Comparison of ENCODE assay signal across 1 cellular context in genomic region chr7:101912711-101913110, GRCh38.
A peak's percentile ranks its signal among the peaks of the same experiment; 100 is the strongest.
TF ChIP-seq lines count a peak whose summit lies in the region.

No MANE protein-coding gene starts in this region.

TF ChIP-seq in SK-N-SH, 30 proteins besides CTCF, POLR2A, EP300 and RAD21 (continued from another document):
- TF ChIP-seq FOSL2 (IDR thresholded peaks at IDR 0.05; ENCODE audit: borderline replicate concordance, low read depth), result no peak
- TF ChIP-seq ELF1 (IDR thresholded peaks at IDR 0.05), result no peak
- TF ChIP-seq, protein P1, sequence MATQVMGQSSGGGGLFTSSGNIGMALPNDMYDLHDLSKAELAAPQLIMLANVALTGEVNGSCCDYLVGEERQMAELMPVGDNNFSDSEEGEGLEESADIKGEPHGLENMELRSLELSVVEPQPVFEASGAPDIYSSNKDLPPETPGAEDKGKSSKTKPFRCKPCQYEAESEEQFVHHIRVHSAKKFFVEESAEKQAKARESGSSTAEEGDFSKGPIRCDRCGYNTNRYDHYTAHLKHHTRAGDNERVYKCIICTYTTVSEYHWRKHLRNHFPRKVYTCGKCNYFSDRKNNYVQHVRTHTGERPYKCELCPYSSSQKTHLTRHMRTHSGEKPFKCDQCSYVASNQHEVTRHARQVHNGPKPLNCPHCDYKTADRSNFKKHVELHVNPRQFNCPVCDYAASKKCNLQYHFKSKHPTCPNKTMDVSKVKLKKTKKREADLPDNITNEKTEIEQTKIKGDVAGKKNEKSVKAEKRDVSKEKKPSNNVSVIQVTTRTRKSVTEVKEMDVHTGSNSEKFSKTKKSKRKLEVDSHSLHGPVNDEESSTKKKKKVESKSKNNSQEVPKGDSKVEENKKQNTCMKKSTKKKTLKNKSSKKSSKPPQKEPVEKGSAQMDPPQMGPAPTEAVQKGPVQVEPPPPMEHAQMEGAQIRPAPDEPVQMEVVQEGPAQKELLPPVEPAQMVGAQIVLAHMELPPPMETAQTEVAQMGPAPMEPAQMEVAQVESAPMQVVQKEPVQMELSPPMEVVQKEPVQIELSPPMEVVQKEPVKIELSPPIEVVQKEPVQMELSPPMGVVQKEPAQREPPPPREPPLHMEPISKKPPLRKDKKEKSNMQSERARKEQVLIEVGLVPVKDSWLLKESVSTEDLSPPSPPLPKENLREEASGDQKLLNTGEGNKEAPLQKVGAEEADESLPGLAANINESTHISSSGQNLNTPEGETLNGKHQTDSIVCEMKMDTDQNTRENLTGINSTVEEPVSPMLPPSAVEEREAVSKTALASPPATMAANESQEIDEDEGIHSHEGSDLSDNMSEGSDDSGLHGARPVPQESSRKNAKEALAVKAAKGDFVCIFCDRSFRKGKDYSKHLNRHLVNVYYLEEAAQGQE (IDR thresholded peaks at IDR 0.05; ENCODE audit: low read depth, low read length), result no peak
- no peak for TF ChIP-seq CHD2 (IDR thresholded peaks at IDR 0.05; ENCODE audit: low read length, partially characterized antibody)
- peak; percentile 56; the same call in 1 of the 2 replicates for TF ChIP-seq TCF12 (IDR thresholded peaks at IDR 0.05)
- no peak for TF ChIP-seq RFX5 (IDR thresholded peaks at IDR 0.05; ENCODE audit: low read length)
